9 cellular contexts compared by ENCODE assay signal in genomic region chr2:232522014-232522854, GRCh38. TPM values are rescaled to one million over a fixed set of nuclear protein-coding genes. Genes with fewer than 3 reads are reported as not detected.
A peak's percentile ranks its signal among the peaks of the same experiment; 100 is the strongest.
DNase-seq lines count a peak whose midpoint lies in the region; ATAC-seq and TF ChIP-seq lines count a peak whose summit lies in the region.
"Had no signal": no experiment of that assay in that cellular context is flagged by ENCODE, and none has a peak within 500 bp of the region (broad histone marks: within the 10 kb centered on the region; RNA-seq: fewer than 3 reads in every experiment).

No MANE protein-coding gene starts in this region.

- H3K4me1 ChIP-seq in KMS-11 (ENCODE audit: low read depth, poor library complexity, severe bottlenecking) (no peaks in the 10 kb centered on the region), neuron (ENCODE audit: insufficient read depth, low read length) (peaks cover 16% of the 10 kb centered on the region), suprapubic skin (peaks cover 35% of the 10 kb centered on the region)

- H3K9ac ChIP-seq in KMS-11 = no peak overlapping the region

- no CpG with 5 or more reads among the region's 79 CpGs for WGBS in suprapubic skin

- no peaks in the 10 kb centered on the region for H3K9me3 ChIP-seq in neuron (ENCODE audit: low read length)
- no peaks in the 10 kb centered on the region for H3K9me3 ChIP-seq in suprapubic skin

- no peaks in the 10 kb centered on the region for H3K36me3 ChIP-seq in KMS-11 (ENCODE audit: insufficient read depth)
- H3K36me3 ChIP-seq in neuron (ENCODE audit: insufficient read depth, low read length) = no peaks in the 10 kb centered on the region
- no peaks in the 10 kb centered on the region for H3K36me3 ChIP-seq in suprapubic skin

- H3K79me2 ChIP-seq in KMS-11 (ENCODE audit: insufficient read depth, low read depth) = no peaks in the 10 kb centered on the region

- no peak overlapping the region for H3K4me3 ChIP-seq in KMS-11 (IDR thresholded peaks at IDR 0.05; ENCODE audit: insufficient read depth, low read depth, low read length)
- H3K4me3 ChIP-seq in epithelial cell of esophagus (ENCODE audit: low read length) = no peak overlapping the region
- H3K4me3 ChIP-seq in neuron (ENCODE audit: low read length) = no peak overlapping the region
- peak overlapping the region; percentile 28 for H3K4me3 ChIP-seq in suprapubic skin

- TF ChIP-seq CTCF in KMS-11 (conservative IDR thresholded peaks at IDR 0.05; ENCODE audit: low read depth, low read length) = peak; percentile 65
- TF ChIP-seq CTCF in epithelial cell of esophagus (IDR thresholded peaks at IDR 0.05; ENCODE audit: insufficient read depth, low read depth, low read length, missing control alignments) = peak; percentile 21
- TF ChIP-seq CTCF in suprapubic skin (IDR thresholded peaks at IDR 0.05) = peak in 1 of 2 donors; percentile 96

- no peak for ATAC-seq in GM18868 (IDR thresholded peaks at IDR 0.05; ENCODE audit: unreplicated experiment)

- H3K4me2 ChIP-seq in KMS-11 = no peak overlapping the region

- H3K27me3 ChIP-seq in KMS-11 (ENCODE audit: insufficient read depth, low read depth) = peaks cover 41% of the 10 kb centered on the region
- H3K27me3 ChIP-seq in neuron (ENCODE audit: insufficient read depth, low read length) = peaks cover 62% of the 10 kb centered on the region
- H3K27me3 ChIP-seq in suprapubic skin = peaks cover 86% of the 10 kb centered on the region

- DNase-seq in EL (peak; percentile 21), epithelial cell of esophagus (ENCODE audit: low read depth) (peak; percentile 38), suprapubic skin (ENCODE audit: low spot score in 2 of 2) (no peak), cortex of kidney (lab: John Stamatoyannopoulos, UW) (no peak)
- peak; percentile 32 to 68 (median 66) for DNase-seq in activated CD8-positive, alpha-beta memory T cell treated with anti-CD3 and anti-CD28 coated beads for 48 hours (ENCODE audit: low read depth in 2 of 3, low spot score in 2 of 3)

- no peak for TF ChIP-seq POLR2A in suprapubic skin (IDR thresholded peaks at IDR 0.05)

- H2AFZ ChIP-seq in KMS-11 (ENCODE audit: low read depth) (no peak overlapping the region; the same call in 1 of the 2 replicates), neuron (ENCODE audit: low read depth, low read length) (peak overlapping the region; percentile 5)

- TF ChIP-seq EP300 in suprapubic skin (IDR thresholded peaks at IDR 0.05) = no peak

- H3K27ac ChIP-seq in KMS-11 (no peak overlapping the region), suprapubic skin (no peak overlapping the region)

- H4K20me1 ChIP-seq in KMS-11 (ENCODE audit: insufficient read depth) = no peaks in the 10 kb centered on the region

RNA-seq across cellular contexts. Expression of gene PRSS56, which starts 2.0 kb away (rescaled TPM):
- total RNA-seq in suprapubic skin = not detected
- total RNA-seq: T-helper 2 cell treated with Interferon-gamma antibody and Interleukin-4, amounts not matched to agents 100 ng/mL and 5 ng/mL, for 36 hours had no signal

RNA-seq across cellular contexts. Expression of gene CHRND, which starts 3.7 kb away (rescaled TPM):
- not detected for total RNA-seq in suprapubic skin
- total RNA-seq: T-helper 2 cell treated with Interferon-gamma antibody and Interleukin-4, amounts not matched to agents 100 ng/mL and 5 ng/mL, for 36 hours had no signal

RNA-seq across cellular contexts. Expression of gene CHRNG, which starts 17.3 kb away (rescaled TPM):
- not detected for total RNA-seq in suprapubic skin
- total RNA-seq: T-helper 2 cell treated with Interferon-gamma antibody and Interleukin-4, amounts not matched to agents 100 ng/mL and 5 ng/mL, for 36 hours had no signal

RNA-seq across cellular contexts. Expression of gene TIGD1, which starts 28.1 kb away (rescaled TPM):
- total RNA-seq in suprapubic skin = 10 to 100 TPM in 1 of 4 donors, 1 to 10 TPM in 3; 4.6 to 16.3 (median 7.9) TPM

RNA-seq across cellular contexts. Expression of gene EIF4E2, which starts 28.3 kb away (rescaled TPM):
- total RNA-seq in suprapubic skin = 10 to 100 TPM; 26.6 to 54.2 (median 34.1) TPM

Comparison
In these comparisons a context has a peak if more than half of its experiments do, and no peak if none do; other contexts are left out.
1. DNase-seq: peak in EL (single experiment), activated CD8-positive, alpha-beta memory T cell treated with anti-CD3 and anti-CD28 coated beads for 48 hours (3 of 3) and epithelial cell of esophagus (single experiment); none in suprapubic skin (0 of 2) and cortex of kidney (single experiment).